ENCODE assay signal across 20 cellular contexts in the genomic region with DNA sequence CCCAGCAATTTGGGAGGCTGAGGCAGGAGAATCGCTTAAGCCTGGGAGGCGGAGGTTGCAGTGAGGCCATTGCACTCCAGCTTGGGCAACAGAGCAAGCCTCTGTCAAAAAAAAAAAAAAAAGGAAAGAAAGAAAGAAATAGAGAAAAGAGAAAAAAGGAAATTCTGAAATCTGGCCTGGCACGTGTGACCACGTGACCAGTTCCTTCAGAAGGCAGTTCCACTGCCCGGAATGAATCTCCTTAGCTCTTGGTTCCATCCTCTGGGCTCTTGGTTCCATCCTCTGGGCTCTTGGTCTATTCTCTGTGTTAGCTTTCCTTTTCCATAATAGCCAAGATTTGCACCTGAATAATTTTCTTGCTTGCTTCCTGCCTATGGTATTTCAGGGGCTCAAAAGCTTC. TPM values are rescaled to one million over a fixed set of nuclear protein-coding genes. Genes with fewer than 3 reads are reported as not detected.
DNase-seq lines count a peak whose midpoint lies in the region; ATAC-seq, FAIRE-seq and TF ChIP-seq lines count a peak whose summit lies in the region.
"Had no signal": no experiment of that assay in that cellular context is flagged by ENCODE, and none has a peak within 500 bp of the region (broad histone marks: within the 10 kb centered on the region; RNA-seq: fewer than 3 reads in every experiment).

No MANE protein-coding gene starts in this region.

- peaks cover 13 to 40% of the 10 kb centered on the region in 2 experiments; a peak in 4 of 5 replicates for H3K27me3 ChIP-seq in HepG2 (ENCODE audit: control insufficient read depth in 1 of 2, insufficient read depth in 2 of 2, low read length in 2 of 2)
- H3K27me3 ChIP-seq in right lobe of liver: no peaks in the 10 kb centered on the region
- H3K27me3 ChIP-seq in osteoblast (ENCODE audit: insufficient read depth, low read length): peaks cover 47% of the 10 kb centered on the region
- H3K27me3 ChIP-seq in effector memory CD4-positive, alpha-beta T cell (replicated peaks; ENCODE audit: control insufficient read depth, insufficient read depth, low read length, poor library complexity, severe bottlenecking): no peaks in the 10 kb centered on the region

- BruUV-seq in HepG2 (replicated peaks; lab: Mats Ljungman, UMichigan): no TSS peak

- TF ChIP-seq POLR2A in HepG2 (IDR thresholded peaks at IDR 0.05; ENCODE audit: insufficient read depth in 1 of 2, low read depth in 2 of 2, low read length in 2 of 2) (no peak), right lobe of liver (IDR thresholded peaks at IDR 0.05) (no peak)

- ATAC-seq in HepG2 (no peak), right lobe of liver (no peak), GM19467 (IDR thresholded peaks at IDR 0.05; ENCODE audit: unreplicated experiment) (no peak)

- WGBS in HepG2 (ENCODE audit: low lambda C conversion rate): 45% methylated on average over 5 of the region's 5 CpGs
- WGBS in right lobe of liver (ENCODE audit: insufficient coverage, low coverage, low lambda C conversion rate, missing lambda C conversion rate): 50% methylated on average over 3 of the region's 5 CpGs

- H3K9me3 ChIP-seq in HepG2 (ENCODE audit: low read length): no peaks in the 10 kb centered on the region
- H3K9me3 ChIP-seq in right lobe of liver: no peaks in the 10 kb centered on the region
- H3K9me3 ChIP-seq in osteoblast (ENCODE audit: low read depth, low read length): no peaks in the 10 kb centered on the region
- no peaks in the 10 kb centered on the region for H3K9me3 ChIP-seq in effector memory CD4-positive, alpha-beta T cell (ENCODE audit: control insufficient read depth, low read length)

- DNase-seq in HepG2 (ENCODE audit: low spot score) (no peak), right lobe of liver (no peak), osteoblast (ENCODE audit: insufficient read length, low spot score, missing footprints) (peak; percentile 30)
- DNase-seq in effector memory CD4-positive, alpha-beta T cell: no peak
- DNase-seq: 8988T; CD4-positive, alpha-beta T cell; CD8-positive, alpha-beta memory T cell; DMS 273 treated with DMSO at 0.1 percent for 48 hours; DMS79; EL; GDM1; GM23248; H7; HCEC 1CT had no signal

- H3K4me1 ChIP-seq in HepG2 (ENCODE audit: insufficient read depth, low read length) (peaks cover 11% of the 10 kb centered on the region), right lobe of liver (peaks cover 0 to under 1% (median 0%) of the 10 kb centered on the region in 4 donors), osteoblast (ENCODE audit: insufficient read depth, low read length) (no peaks in the 10 kb centered on the region)
- H3K4me1 ChIP-seq in effector memory CD4-positive, alpha-beta T cell (ENCODE audit: control insufficient read depth, insufficient read depth, low read length, poor library complexity, severe bottlenecking): peaks cover under 1% of the 10 kb centered on the region

- in situ Hi-C loops in HepG2 (cut with HindIII; ENCODE audit: extremely low pct_ligation_motif_present, low pct_unique_long_range_greater_than_20kb): no loop called here

- H2AFZ ChIP-seq in HepG2 (ENCODE audit: low read length) (no peak overlapping the region), osteoblast (ENCODE audit: low read length) (no peak overlapping the region)
- H2AFZ ChIP-seq: GM23248 had no signal

- H3K4me3 ChIP-seq in HepG2 (replicated peaks in 1 of 3; ENCODE audit: insufficient read depth in 1 of 3, low read depth in 2 of 3, low read length in 3 of 3): no peak overlapping the region
- no peak overlapping the region for H3K4me3 ChIP-seq in right lobe of liver
- no peak overlapping the region for H3K4me3 ChIP-seq in osteoblast (ENCODE audit: insufficient read depth, low read length)
- H3K4me3 ChIP-seq in effector memory CD4-positive, alpha-beta T cell (ENCODE audit: insufficient read depth, low read depth, low read length, poor library complexity, severe bottlenecking): no peak overlapping the region
- H3K4me3 ChIP-seq: GM23248 had no signal

- no peak for TF ChIP-seq RAD21 in HepG2 (CRISPR knock-in tag; IDR thresholded peaks at IDR 0.05)
- no peak for TF ChIP-seq RAD21 in Ishikawa (IDR thresholded peaks at IDR 0.05; ENCODE audit: low read depth)

- H4K20me1 ChIP-seq in HepG2 (ENCODE audit: insufficient read depth, low read length): no peaks in the 10 kb centered on the region
- no peaks in the 10 kb centered on the region for H4K20me1 ChIP-seq in osteoblast (ENCODE audit: insufficient read depth, low read length)

- intact Hi-C loops in HepG2 (cut with micrococcal nuclease; ENCODE audit: unreplicated experiment): no loop called here
- intact Hi-C loops in right lobe of liver (cut with DNase I): no loop called here

- POLR2A ChIA-PET in HepG2 (lab: Yijun Ruan, JAX): no interaction called here

- no peak for TF ChIP-seq CTCF in HepG2 (CRISPR knock-in tag; IDR thresholded peaks at IDR 0.05)
- TF ChIP-seq CTCF in right lobe of liver (IDR thresholded peaks at IDR 0.05): no peak
- no peak for TF ChIP-seq CTCF in osteoblast (IDR thresholded peaks at IDR 0.05; ENCODE audit: extremely low read depth, low read depth, low read length)

- H3K4me2 ChIP-seq in HepG2 (ENCODE audit: low read depth, low read length) (no peak overlapping the region), osteoblast (ENCODE audit: insufficient read depth, low read length) (no peak overlapping the region)

- CTCF ChIA-PET in HepG2 (lab: Yijun Ruan, JAX; ENCODE audit: low intra/inter-chr PET ratio, low total read pairs): no interaction called here

- H3K27ac ChIP-seq in HepG2 (ENCODE audit: extremely low read length, insufficient read depth, low read length): no peak overlapping the region
- H3K27ac ChIP-seq in right lobe of liver: no peak overlapping the region
- no peak overlapping the region for H3K27ac ChIP-seq in osteoblast (ENCODE audit: low read depth, low read length)
- no peak overlapping the region for H3K27ac ChIP-seq in effector memory CD4-positive, alpha-beta T cell (ENCODE audit: insufficient read depth, low read length, poor library complexity, severe bottlenecking)
- H3K27ac ChIP-seq: GM23248 had no signal

- no peaks in the 10 kb centered on the region for H3K79me2 ChIP-seq in HepG2 (ENCODE audit: insufficient read depth, low read length)
- no peaks in the 10 kb centered on the region for H3K79me2 ChIP-seq in osteoblast (ENCODE audit: insufficient read depth, low read length)

- TF ChIP-seq EP300 in HepG2 (IDR thresholded peaks at IDR 0.05; ENCODE audit: low read depth in 2 of 2, low read length in 2 of 2) (no peak), HepG2 (CRISPR knock-in tag; IDR thresholded peaks at IDR 0.05; ENCODE audit: borderline replicate concordance) (no peak), Ishikawa (IDR thresholded peaks at IDR 0.05; ENCODE audit: borderline replicate concordance) (no peak)

- FAIRE-seq in HepG2 (lab: Jason Lieb, UNC): no peak
- FAIRE-seq: D721Med, GM12891, H1 had no signal

- H3K36me3 ChIP-seq in HepG2 (replicated peaks in 1 of 2; ENCODE audit: control insufficient read depth in 1 of 2, insufficient read depth in 2 of 2, low read length in 2 of 2): no peaks in the 10 kb centered on the region
- no peaks in the 10 kb centered on the region for H3K36me3 ChIP-seq in right lobe of liver
- no peaks in the 10 kb centered on the region for H3K36me3 ChIP-seq in osteoblast (ENCODE audit: insufficient read depth, low read length)
- no peaks in the 10 kb centered on the region for H3K36me3 ChIP-seq in effector memory CD4-positive, alpha-beta T cell (ENCODE audit: control insufficient read depth, insufficient read depth, low read length)

- H3K9ac ChIP-seq in HepG2 (ENCODE audit: insufficient read depth, low read depth, low read length): no peak overlapping the region
- H3K9ac ChIP-seq: GM23248 had no signal

TF ChIP-seq in Ishikawa, 13 proteins besides CTCF, POLR2A, EP300 and RAD21 (continues in another document):
- TF ChIP-seq, protein P1, sequence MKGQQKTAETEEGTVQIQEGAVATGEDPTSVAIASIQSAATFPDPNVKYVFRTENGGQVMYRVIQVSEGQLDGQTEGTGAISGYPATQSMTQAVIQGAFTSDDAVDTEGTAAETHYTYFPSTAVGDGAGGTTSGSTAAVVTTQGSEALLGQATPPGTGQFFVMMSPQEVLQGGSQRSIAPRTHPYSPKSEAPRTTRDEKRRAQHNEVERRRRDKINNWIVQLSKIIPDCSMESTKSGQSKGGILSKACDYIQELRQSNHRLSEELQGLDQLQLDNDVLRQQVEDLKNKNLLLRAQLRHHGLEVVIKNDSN (IDR thresholded peaks at IDR 0.05): 0 out of 2 replicates have a peak, but pooled peaks have one; percentile 8

RNA-seq across cellular contexts. Expression of a gene that starts 5.3 kb away (rescaled TPM):
- total RNA-seq in HepG2 (2016; rRNA removed; fragmentation: Illumina TruSeq; extraction: Trizol) (not detected in 2 replicates), right lobe of liver (1 to 10 TPM in 2 of 6 experiments, under 1 TPM in 4; 0.30 to 1.6 (median 0.57) TPM), osteoblast (0.59 and 2.2 TPM in 2 replicates)
- not detected in 2 replicates for total RNA-seq in HepG2 (2016; cell fraction: cytosol; rRNA removed; fragmentation: Illumina TruSeq; extraction: Trizol; ENCODE audit: low read depth)
- not detected in 2 replicates for total RNA-seq in HepG2 (2016; cell fraction: insoluble cytoplasmic fraction; rRNA removed; fragmentation: Illumina TruSeq; extraction: Trizol)
- not detected in 2 replicates for total RNA-seq in HepG2 (2016; cell fraction: membrane; rRNA removed; fragmentation: Illumina TruSeq; extraction: Trizol)
- not detected in 2 replicates for total RNA-seq in HepG2 (2016; cell fraction: nucleus; rRNA removed; fragmentation: Illumina TruSeq; extraction: Trizol)
- not detected in 2 replicates for polyA plus RNA-seq in HepG2 (2011; rRNA removed)
- not detected in 2 replicates for polyA plus RNA-seq in HepG2 (2011; cell fraction: cytosol; rRNA removed)
- not detected in 2 replicates for polyA plus RNA-seq in HepG2 (2011; cell fraction: nucleus; rRNA removed)
- not detected in 2 replicates for polyA plus RNA-seq in HepG2 (2012)
- polyA plus RNA-seq in HepG2 (2016; cell fraction: cytosol; fragmentation: Illumina TruSeq; extraction: Trizol; ENCODE audit: low read depth): not detected in 2 replicates
- polyA plus RNA-seq in HepG2 (2016; cell fraction: insoluble cytoplasmic fraction; fragmentation: Illumina TruSeq; extraction: Trizol; ENCODE audit: low read depth): not detected in 2 replicates
- not detected in 2 replicates for polyA plus RNA-seq in HepG2 (2016; cell fraction: membrane; fragmentation: Illumina TruSeq; extraction: Trizol; ENCODE audit: low read depth)
- polyA plus RNA-seq in HepG2 (2016; cell fraction: nucleus; fragmentation: Illumina TruSeq; extraction: Trizol; ENCODE audit: insufficient read depth, low read depth): not detected in 2 replicates
- polyA minus RNA-seq in HepG2 (2011; rRNA and poly(A)+ RNA removed; ENCODE audit: low replicate concordance): not detected in 2 replicates
- not detected in 2 replicates for polyA minus RNA-seq in HepG2 (2011; cell fraction: cytosol; rRNA and poly(A)+ RNA removed)
- not detected in 2 replicates for polyA minus RNA-seq in HepG2 (2011; cell fraction: nucleus; rRNA and poly(A)+ RNA removed)
- total RNA-seq: A673 had no signal
